In genomic region chr5:115625579-115626443, GRCh38 we compare ENCODE assay signal across 8 cellular contexts. TPM values are rescaled to one million over a fixed set of nuclear protein-coding genes. Genes with fewer than 3 reads are reported as not detected.
DNase-seq lines count a peak whose midpoint lies in the region; ATAC-seq and TF ChIP-seq lines count a peak whose summit lies in the region.

TMED7 (minus strand) TSS chr5:115626036; CDS start chr5:115625792, 244 bp downstream.

- H3K4me1 Mint-ChIP-seq in WTC11 (peaks cover 8% of the 10 kb centered on the region), immature natural killer cell (peaks cover 19 to 22% of the 10 kb centered on the region in 2 donors)

- peak; percentile 92 for ATAC-seq in GM18909 (IDR thresholded peaks at IDR 0.05; ENCODE audit: poor library complexity, unreplicated experiment)
- peak; percentile 90 for ATAC-seq in HG03175 (IDR thresholded peaks at IDR 0.05; ENCODE audit: unreplicated experiment)
- ATAC-seq in WTC11 = peak; percentile 88

- H3K9me3 Mint-ChIP-seq in WTC11 (peaks cover 7% of the 10 kb centered on the region; the same call in 1 of the 2 replicates), immature natural killer cell (no peaks in the 10 kb centered on the region)

- no peak for TF ChIP-seq CTCF in AG04450 (IDR thresholded peaks at IDR 0.05; ENCODE audit: low read depth, low read length)
- no peak for TF ChIP-seq CTCF in WTC11 (IDR thresholded peaks at IDR 0.05)

- CTCF ChIA-PET in AG04450 (lab: Charles Lee) = interaction anchor here (1.0 to 4.7 kb wide), 4 partner anchors 9 to 409 kb away, joined by 3 to 26 read pairs (median 5); no protein-coding TSS in a partner anchor
- CTCF ChIA-PET in WTC11 (lab: Charles Lee) = interaction anchor here (0.8 to 1.8 kb wide), 5 partner anchors 8 to 337 kb away, joined by 3 to 6 read pairs (median 4); partner anchors contain the start of gene LVRN

- H3K4me3 Mint-ChIP-seq in WTC11 (no peak within 1 kb of the TSS), immature natural killer cell (no peak within 1 kb of the TSS)

- no peaks in the 10 kb centered on the region for H3K9me3 ChIP-seq in AG04450 (ENCODE audit: control insufficient read depth, insufficient read depth, low read length)

- H3K36me3 Mint-ChIP-seq in WTC11 (peaks cover 1% of the 10 kb centered on the region), immature natural killer cell (no peaks in the 10 kb centered on the region)

- peak within 1 kb of the TSS; percentile 89 for H3K4me3 ChIP-seq in AG04450 (ENCODE audit: low read depth, low read length)

- DNase-seq in AG04450 (ENCODE audit: low read depth, low spot score) (peak; percentile 95), NCI-H226 (peak; percentile 96), WTC11 (ENCODE audit: low spot score) (peak; percentile 94), caudate nucleus (lab: John Stamatoyannopoulos, UW) (peak; percentile 55 to 99 (median 98)), immature natural killer cell (peak; percentile 98 to 99 (median 99)), smooth muscle cell of the brain vasculature (ENCODE audit: low read depth, low spot score) (peak; percentile 95)

- H3K27ac ChIP-seq in AG04450 (ENCODE audit: low read depth, low read length) (peak within 1 kb of the TSS; percentile 88), caudate nucleus (ENCODE audit: low read depth, low read length) (peak within 1 kb of the TSS; percentile 91)

- H3K27me3 Mint-ChIP-seq in WTC11 (ENCODE audit: low read depth) (no peaks in the 10 kb centered on the region), immature natural killer cell (ENCODE audit: low read depth in 3 of 3) (peaks cover 5 to 12% (median 8%) of the 10 kb centered on the region in 3 donors)

- H3K27ac Mint-ChIP-seq in WTC11 (peak within 1 kb of the TSS; percentile 97), immature natural killer cell (peak within 1 kb of the TSS in 3 of 6 donors; percentile 94 to 99 (median 98))

- POLR2A ChIA-PET in AG04450 (lab: Yijun Ruan, JAX) = no interaction called here
- POLR2A ChIA-PET in WTC11 (lab: Charles Lee) = no interaction called here

- H3K27me3 ChIP-seq in AG04450 (ENCODE audit: control insufficient read depth, insufficient read depth, low read length) = no peaks in the 10 kb centered on the region

TF ChIP-seq in WTC11, 78 proteins besides CTCF, POLR2A, EP300 and RAD21 (continues in another document):
- TF ChIP-seq HMGXB4 (CRISPR knock-in tag; IDR thresholded peaks at IDR 0.05) = peak; percentile 80; the same call in 1 of the 2 replicates
- no peak for TF ChIP-seq CBFB (CRISPR knock-in tag; IDR thresholded peaks at IDR 0.05; ENCODE audit: low read depth)
- TF ChIP-seq MAX (CRISPR knock-in tag; IDR thresholded peaks at IDR 0.05) = peak; percentile 84
- TF ChIP-seq RELA (CRISPR knock-in tag; IDR thresholded peaks at IDR 0.05; ENCODE audit: borderline replicate concordance) = 0 out of 2 replicates have a peak, but pooled peaks have one; percentile 66
- no peak for TF ChIP-seq ZNF671 (CRISPR knock-in tag; IDR thresholded peaks at IDR 0.05)
- TF ChIP-seq ATF3 (CRISPR knock-in tag; conservative IDR thresholded peaks at IDR 0.05) = no peak
- TF ChIP-seq FOXP4 (CRISPR knock-in tag; IDR thresholded peaks at IDR 0.05) = peak; percentile 75
- peak; percentile 88; the same call in 1 of the 2 replicates for TF ChIP-seq MYBL2 (CRISPR knock-in tag; IDR thresholded peaks at IDR 0.05)
- no peak for TF ChIP-seq ZNF423 (CRISPR knock-in tag; IDR thresholded peaks at IDR 0.05)
- TF ChIP-seq AR (CRISPR knock-in tag; IDR thresholded peaks at IDR 0.05) = no peak
- no peak for TF ChIP-seq E2F4 (CRISPR knock-in tag; IDR thresholded peaks at IDR 0.05; ENCODE audit: borderline replicate concordance, low read depth)
- no peak for TF ChIP-seq NR1H2 (CRISPR knock-in tag; IDR thresholded peaks at IDR 0.05)
- no peak for TF ChIP-seq ERG (CRISPR knock-in tag; IDR thresholded peaks at IDR 0.05)
- TF ChIP-seq ESRRA (CRISPR knock-in tag; IDR thresholded peaks at IDR 0.05; ENCODE audit: borderline replicate concordance) = 0 out of 2 replicates have a peak, but pooled peaks have one; percentile 64
- TF ChIP-seq NFATC4 (CRISPR knock-in tag; IDR thresholded peaks at IDR 0.05) = no peak

RNA-seq across cellular contexts. Expression of gene TMED7, which starts in this region (rescaled TPM):
- polyA plus RNA-seq in AG04450 (2011; rRNA removed) (74.2 and 110 TPM in 2 replicates), immature natural killer cell (10 to 100 TPM; 35.5 to 55.0 (median 40.7) TPM)
- polyA minus RNA-seq in AG04450 (2011; rRNA and poly(A)+ RNA removed) = 37.8 and 76.2 TPM in 2 replicates
- total RNA-seq in WTC11 (2021) = 81.3 to 86.5 TPM (median 84.9 TPM) in 3 replicates

Comparison
In these comparisons a context has a peak if more than half of its experiments do, and no peak if none do; other contexts are left out.
1. Peak in every context shown above with its lines: DNase-seq, ATAC-seq, H3K4me3 ChIP-seq and H3K27ac ChIP-seq.